In the genomic region with DNA sequence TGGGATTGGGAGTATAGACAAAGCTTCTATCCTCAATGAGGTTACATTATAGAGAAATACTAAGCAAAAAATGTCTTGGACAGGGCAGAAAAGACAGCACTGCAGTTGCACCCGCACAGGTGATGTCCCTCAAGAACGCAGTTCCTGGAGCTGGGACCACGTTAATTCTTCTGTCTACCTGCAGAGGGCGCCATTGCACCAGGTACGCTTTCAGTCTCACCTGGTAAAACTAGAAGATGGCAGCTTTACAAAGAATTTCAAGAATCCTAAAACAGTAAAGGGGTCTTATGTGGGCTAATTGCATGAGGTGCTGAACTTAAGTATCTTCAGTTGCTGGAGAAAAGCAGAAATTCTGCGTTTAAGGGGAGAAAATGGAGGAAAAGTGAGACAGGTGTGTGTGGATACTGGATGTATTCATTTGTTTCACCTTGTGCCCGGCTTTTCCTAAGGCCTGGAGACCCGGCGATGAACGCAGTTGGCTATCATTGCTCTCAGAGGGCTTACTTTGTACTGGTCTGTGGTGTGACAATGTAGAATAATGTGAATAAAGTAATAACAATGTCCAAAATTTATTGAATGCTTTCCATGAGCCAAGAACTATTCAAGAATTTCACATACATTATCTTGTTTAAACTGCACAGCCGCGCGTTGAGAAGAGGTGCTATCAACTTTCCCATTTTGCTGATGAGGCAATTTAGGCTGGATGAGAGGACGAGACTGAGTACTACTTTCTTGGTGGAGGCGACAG, we compare ENCODE assay signal across 8 cellular contexts.
A peak's percentile ranks its signal among the peaks of the same experiment; 100 is the strongest.
DNase-seq lines count a peak whose midpoint lies in the region; ATAC-seq lines count a peak whose summit lies in the region.

No MANE protein-coding gene starts in this region.

- H3K36me3 Mint-ChIP-seq in activated CD8-positive, alpha-beta memory T cell treated with anti-CD3 and anti-CD28 coated beads, Interleukin-2, amount 10 ng/mL, durations not matched to agents 7 days and 5 days: no peaks in the 10 kb centered on the region
- no peaks in the 10 kb centered on the region for H3K36me3 Mint-ChIP-seq in activated CD4-positive, alpha-beta memory T cell treated with anti-CD3 and anti-CD28 coated beads, Interleukin-2, amount 10 ng/mL, durations not matched to agents 7 days and 5 days (ENCODE audit: low read depth)

- H3K27ac Mint-ChIP-seq in activated CD8-positive, alpha-beta memory T cell treated with anti-CD3 and anti-CD28 coated beads, Interleukin-2, amount 10 ng/mL, durations not matched to agents 7 days and 5 days: no peak overlapping the region
- no peak overlapping the region for H3K27ac Mint-ChIP-seq in activated CD4-positive, alpha-beta memory T cell treated with anti-CD3 and anti-CD28 coated beads, Interleukin-2, amount 10 ng/mL, durations not matched to agents 7 days and 5 days

- POLR2A ChIA-PET in activated CD4-positive, alpha-beta memory T cell treated with anti-CD3 and anti-CD28 coated beads, Interleukin-2, amount 10 ng/mL, durations not matched to agents 7 days and 5 days (lab: Charles Lee): no interaction called here

- peak; percentile 68 for DNase-seq in activated CD8-positive, alpha-beta memory T cell treated with anti-CD3 and anti-CD28 coated beads, Interleukin-2, amount 50 U/mL, for 48 hours
- no peak for DNase-seq in activated CD8-positive, alpha-beta memory T cell treated with anti-CD3 and anti-CD28 coated beads, Interleukin-2, amount 10 ng/mL, durations not matched to agents 7 days and 5 days
- peak; percentile 23 for DNase-seq in NCI-H1048 (lab: John Stamatoyannopoulos, UW)
- DNase-seq in activated CD4-positive, alpha-beta memory T cell treated with anti-CD3 and anti-CD28 coated beads, Interleukin-2, amount 10 ng/mL, durations not matched to agents 7 days and 5 days: peak; percentile 29
- DNase-seq in left lobe of liver (ENCODE audit: low spot score): peak; percentile 58
- DNase-seq in activated CD4-positive, CD25-positive, alpha-beta regulatory T cell (lab: John Stamatoyannopoulos, UW): no peak
- no peak for DNase-seq in NCI-H2227 (lab: John Stamatoyannopoulos, UW; ENCODE audit: unreplicated experiment)

- no peak overlapping the region for H3K4me3 Mint-ChIP-seq in activated CD8-positive, alpha-beta memory T cell treated with anti-CD3 and anti-CD28 coated beads, Interleukin-2, amount 10 ng/mL, durations not matched to agents 7 days and 5 days
- no peak overlapping the region for H3K4me3 Mint-ChIP-seq in activated CD4-positive, alpha-beta memory T cell treated with anti-CD3 and anti-CD28 coated beads, Interleukin-2, amount 10 ng/mL, durations not matched to agents 7 days and 5 days

- H3K4me1 Mint-ChIP-seq in activated CD8-positive, alpha-beta memory T cell treated with anti-CD3 and anti-CD28 coated beads, Interleukin-2, amount 10 ng/mL, durations not matched to agents 7 days and 5 days: no peaks in the 10 kb centered on the region
- no peaks in the 10 kb centered on the region for H3K4me1 Mint-ChIP-seq in activated CD4-positive, alpha-beta memory T cell treated with anti-CD3 and anti-CD28 coated beads, Interleukin-2, amount 10 ng/mL, durations not matched to agents 7 days and 5 days

- H3K27me3 Mint-ChIP-seq in activated CD8-positive, alpha-beta memory T cell treated with anti-CD3 and anti-CD28 coated beads, Interleukin-2, amount 10 ng/mL, durations not matched to agents 7 days and 5 days: no peaks in the 10 kb centered on the region
- H3K27me3 Mint-ChIP-seq in activated CD4-positive, alpha-beta memory T cell treated with anti-CD3 and anti-CD28 coated beads, Interleukin-2, amount 10 ng/mL, durations not matched to agents 7 days and 5 days: no peaks in the 10 kb centered on the region

- CTCF ChIA-PET in activated CD8-positive, alpha-beta memory T cell treated with anti-CD3 and anti-CD28 coated beads, Interleukin-2, amount 10 ng/mL, durations not matched to agents 7 days and 5 days (lab: Charles Lee): interaction anchor here (1.0 to 1.4 kb wide), 3 partner anchors 9 to 597 kb away, joined by 3 to 6 read pairs (median 4); no protein-coding TSS in a partner anchor
- CTCF ChIA-PET in activated CD4-positive, alpha-beta memory T cell treated with anti-CD3 and anti-CD28 coated beads, Interleukin-2, amount 10 ng/mL, durations not matched to agents 7 days and 5 days (lab: Charles Lee): no interaction called here

- no peak for ATAC-seq in activated CD8-positive, alpha-beta memory T cell treated with anti-CD3 and anti-CD28 coated beads, Interleukin-2, amount 10 ng/mL, durations not matched to agents 7 days and 5 days
- ATAC-seq in GM21737 (IDR thresholded peaks at IDR 0.05; ENCODE audit: unreplicated experiment): peak; percentile 65
- ATAC-seq in left lobe of liver: peak; percentile 96

- H3K9me3 Mint-ChIP-seq in activated CD8-positive, alpha-beta memory T cell treated with anti-CD3 and anti-CD28 coated beads, Interleukin-2, amount 10 ng/mL, durations not matched to agents 7 days and 5 days (ENCODE audit: low read depth): peaks cover 6% of the 10 kb centered on the region
- peaks cover 4% of the 10 kb centered on the region for H3K9me3 Mint-ChIP-seq in activated CD4-positive, alpha-beta memory T cell treated with anti-CD3 and anti-CD28 coated beads, Interleukin-2, amount 10 ng/mL, durations not matched to agents 7 days and 5 days

Comparison
In these comparisons a context has a peak if more than half of its experiments do, and no peak if none do; other contexts are left out.
1. DNase-seq: peak in activated CD8-positive, alpha-beta memory T cell treated with anti-CD3 and anti-CD28 coated beads, Interleukin-2, amount 50 U/mL, for 48 hours (single experiment), NCI-H1048 (single experiment), activated CD4-positive, alpha-beta memory T cell treated with anti-CD3 and anti-CD28 coated beads, Interleukin-2, amount 10 ng/mL, durations not matched to agents 7 days and 5 days (single experiment) and left lobe of liver (single experiment); none in activated CD8-positive, alpha-beta memory T cell treated with anti-CD3 and anti-CD28 coated beads, Interleukin-2, amount 10 ng/mL, durations not matched to agents 7 days and 5 days (single experiment), activated CD4-positive, CD25-positive, alpha-beta regulatory T cell (0 of 4) and NCI-H2227 (single experiment).